22 cellular contexts compared by ENCODE assay signal in genomic region chr1:175935566-175936115, GRCh38.
"Had no signal": no experiment of that assay in that cellular context is flagged by ENCODE, and none has a peak within 500 bp of the region (broad histone marks: within the 10 kb centered on the region; RNA-seq: fewer than 3 reads in every experiment).

No MANE protein-coding gene starts in this region.

- H3K4me3 ChIP-seq: dorsolateral prefrontal cortex, heart right ventricle, psoas muscle, spleen, tibial nerve, upper lobe of right lung, vagina had no signal

- H3K4me1 ChIP-seq: heart right ventricle, psoas muscle, spleen, tibial nerve, upper lobe of right lung, vagina had no signal

- DNase-seq: dorsolateral prefrontal cortex; effector CD8-positive, alpha-beta T cell; heart right ventricle; hypothalamus; kidney glomerular epithelial cell; naive thymus-derived CD4-positive, alpha-beta T cell; psoas muscle; retina; spleen; stimulated activated CD4-positive, alpha-beta T cell treated with anti-CD3 and anti-CD28 coated beads, Interleukin-15, amount 100 ng/mL, for 24 hours; stimulated activated CD4-positive, alpha-beta T cell treated with anti-CD3 and anti-CD28 coated beads, Interleukin-1b, Interleukin-23, amount 100 ng/mL, for 48 hours; stimulated activated CD4-positive, alpha-beta T cell treated with anti-CD3 and anti-CD28 coated beads, Interleukin-4, amount 100 ng/mL, for 24 hours; upper lobe of right lung had no signal

- ATAC-seq: esophagus mucosa; heart right ventricle; naive thymus-derived CD4-positive, alpha-beta T cell; psoas muscle; sciatic nerve; stimulated activated memory B cell treated with anti-CD40 and anti-IgM and Interleukin-4, amounts not matched to agents 10 μg/mL and 1 μg/mL and 100 μg/mL, for 72 hours; upper lobe of right lung had no signal

- H3K27ac ChIP-seq: dorsolateral prefrontal cortex, heart right ventricle, neutrophil, psoas muscle, spleen, tibial nerve, upper lobe of right lung, vagina had no signal

- H3K27me3 ChIP-seq: dorsolateral prefrontal cortex, heart right ventricle, neutrophil, spleen, tibial nerve, upper lobe of right lung, vagina had no signal

- FAIRE-seq: endometrium, frontal cortex, islet of Langerhans had no signal

- H3K9me3 ChIP-seq: heart right ventricle, neutrophil, psoas muscle, tibial nerve, upper lobe of right lung, vagina had no signal
